16 cellular contexts compared by ENCODE assay signal in genomic region chr13:26047040-26047439, GRCh38. TPM values are rescaled to one million over a fixed set of nuclear protein-coding genes. Genes with fewer than 3 reads are reported as not detected.
A peak's percentile ranks its signal among the peaks of the same experiment; 100 is the strongest.
DNase-seq lines count a peak whose midpoint lies in the region; ATAC-seq and TF ChIP-seq lines count a peak whose summit lies in the region.
"Had no signal": no experiment of that assay in that cellular context is flagged by ENCODE, and none has a peak within 500 bp of the region (broad histone marks: within the 10 kb centered on the region; RNA-seq: fewer than 3 reads in every experiment).

No MANE protein-coding gene starts in this region.

- H3K4me3 ChIP-seq in DND-41 (ENCODE audit: low read depth in 1 of 2, low read length in 2 of 2) (no peak overlapping the region), mesenchymal stem cell (ENCODE audit: insufficient read depth in 1 of 2, low read depth in 1 of 2, low read length in 2 of 2) (no peak overlapping the region)
- H3K4me3 ChIP-seq: BLaER1, GM23248 had no signal

- no peak for TF ChIP-seq CTCF in DND-41 (IDR thresholded peaks at IDR 0.05; ENCODE audit: borderline replicate concordance, extremely low read depth, low read length, poor library complexity, severe bottlenecking)
- no peak for TF ChIP-seq CTCF in chondrocyte (IDR thresholded peaks at IDR 0.05)
- TF ChIP-seq CTCF in osteocyte (IDR thresholded peaks at IDR 0.05) = no peak

- ATAC-seq in DND-41 (ENCODE audit: insufficient read depth, low read depth) = no peak

- DNase-seq in DND-41 = no peak
- DNase-seq in chondrocyte (ENCODE audit: low spot score) = no peak
- DNase-seq in mesenchymal stem cell = no peak
- no peak for DNase-seq in osteocyte (ENCODE audit: extremely low spot score, unreplicated experiment)
- DNase-seq in SK-N-DZ (ENCODE audit: low spot score) = no peak
- no peak for DNase-seq in H4 (ENCODE audit: low spot score)
- no peak for DNase-seq in NCI-H146 treated with DMSO at 0.1 percent for 48 hours (lab: John Stamatoyannopoulos, UW; ENCODE audit: unreplicated experiment)
- DNase-seq: AML-193; CD8-positive, alpha-beta memory T cell; DMS53; GM23248; H7 had no signal

- no peak overlapping the region for H3K14ac ChIP-seq in mesenchymal stem cell (ENCODE audit: low read length in 2 of 2)

- H3K27me3 ChIP-seq in DND-41 (ENCODE audit: insufficient read depth, low read length, poor library complexity) (no peaks in the 10 kb centered on the region), mesenchymal stem cell (ENCODE audit: control insufficient read depth in 1 of 2, insufficient read depth in 1 of 2, low read length in 2 of 2) (peaks cover 0 to 67% of the 10 kb centered on the region in 2 experiments)

- no peaks in the 10 kb centered on the region for H3K9me3 ChIP-seq in DND-41 (ENCODE audit: insufficient read depth, low read length, severe bottlenecking)
- H3K9me3 ChIP-seq in mesenchymal stem cell (ENCODE audit: control insufficient read depth, low read length) = no peaks in the 10 kb centered on the region

- peaks cover 45% of the 10 kb centered on the region for H3K4me1 Mint-ChIP-seq in chondrocyte (ENCODE audit: low read depth)
- peaks cover 39% of the 10 kb centered on the region for H3K4me1 Mint-ChIP-seq in osteocyte (ENCODE audit: unreplicated experiment)

- H3K4ac ChIP-seq in mesenchymal stem cell (ENCODE audit: low read depth in 1 of 2, low read length in 2 of 2) = no peak overlapping the region

- H3K36me3 Mint-ChIP-seq in chondrocyte (ENCODE audit: low read depth) (peaks cover 13% of the 10 kb centered on the region), osteocyte (ENCODE audit: unreplicated experiment) (peaks cover 35% of the 10 kb centered on the region)
- H3K36me3 Mint-ChIP-seq: CD8-positive, alpha-beta memory T cell; IgD-negative memory B cell had no signal

- no peak overlapping the region for H2BK12ac ChIP-seq in mesenchymal stem cell (ENCODE audit: low read length in 2 of 2)

- H2BK120ac ChIP-seq in mesenchymal stem cell (ENCODE audit: low read depth, low read length) = no peak overlapping the region

- H3K79me2 ChIP-seq in DND-41 (ENCODE audit: insufficient read depth, low read length) = peaks cover 55% of the 10 kb centered on the region

- peaks cover 77% of the 10 kb centered on the region for H3K4me1 ChIP-seq in DND-41 (ENCODE audit: insufficient read depth, low read length)
- peaks cover 19% of the 10 kb centered on the region for H3K4me1 ChIP-seq in mesenchymal stem cell (ENCODE audit: control insufficient read depth, insufficient read depth, low read depth, low read length)

- H3K27ac ChIP-seq in DND-41 (ENCODE audit: low read length) (no peak overlapping the region), mesenchymal stem cell (ENCODE audit: low read length, poor library complexity, severe bottlenecking) (no peak overlapping the region)
- H3K27ac ChIP-seq: 22Rv1, BLaER1, GM23248 had no signal

- peaks cover 2% of the 10 kb centered on the region for H3K79me1 ChIP-seq in mesenchymal stem cell (replicated peaks; ENCODE audit: low read length, poor library complexity, severe bottlenecking)

- H3K4me3 Mint-ChIP-seq in chondrocyte (ENCODE audit: unreplicated experiment) (peak overlapping the region; percentile 62), osteocyte (ENCODE audit: unreplicated experiment) (peak overlapping the region; percentile 94)
- H3K4me3 Mint-ChIP-seq: CD8-positive, alpha-beta memory T cell; IgD-negative memory B cell had no signal

- H3K9ac ChIP-seq in DND-41 (ENCODE audit: low read depth, low read length) = no peak overlapping the region
- H3K9ac ChIP-seq in mesenchymal stem cell (ENCODE audit: low read length) = no peak overlapping the region
- H3K9ac ChIP-seq: BLaER1, GM23248 had no signal

- H3K36me3 ChIP-seq in DND-41 (ENCODE audit: insufficient read depth, low read length) (peaks cover 31% of the 10 kb centered on the region), mesenchymal stem cell (ENCODE audit: control insufficient read depth in 1 of 2, insufficient read depth in 2 of 2, low read depth in 1 of 2, low read length in 2 of 2) (peaks cover 0 to 28% of the 10 kb centered on the region in 2 experiments)

- H2BK15ac ChIP-seq in mesenchymal stem cell (ENCODE audit: low read depth, poor library complexity, severe bottlenecking) = no peak overlapping the region

- no peaks in the 10 kb centered on the region for H3K9me3 Mint-ChIP-seq in chondrocyte (ENCODE audit: low read depth)
- no peaks in the 10 kb centered on the region for H3K9me3 Mint-ChIP-seq in osteocyte (ENCODE audit: unreplicated experiment)
- H3K9me3 Mint-ChIP-seq: CD8-positive, alpha-beta memory T cell had no signal

- no peak overlapping the region for H4K8ac ChIP-seq in mesenchymal stem cell (ENCODE audit: low read length)

- H3K4me2 ChIP-seq in DND-41 (ENCODE audit: insufficient read depth, low read length) (peak overlapping the region; percentile 90; the same call in 1 of the 2 replicates), mesenchymal stem cell (ENCODE audit: low read length, poor library complexity, severe bottlenecking) (peak overlapping the region; percentile 82)

- 0 out of 2 replicates have a peak, but pooled peaks cover 11% of the 10 kb centered on the region for H4K20me1 ChIP-seq in DND-41 (ENCODE audit: insufficient read depth, low read length)

- H3K27ac Mint-ChIP-seq in chondrocyte (ENCODE audit: unreplicated experiment) = no peak overlapping the region
- no peak overlapping the region for H3K27ac Mint-ChIP-seq in osteocyte (ENCODE audit: unreplicated experiment)
- H3K27ac Mint-ChIP-seq: CD8-positive, alpha-beta memory T cell; IgD-negative memory B cell had no signal

- H3K27me3 Mint-ChIP-seq in chondrocyte (ENCODE audit: low read depth) (no peaks in the 10 kb centered on the region), osteocyte (ENCODE audit: unreplicated experiment) (no peaks in the 10 kb centered on the region)

- no peak overlapping the region for H2AK5ac ChIP-seq in mesenchymal stem cell (ENCODE audit: low read length, severe bottlenecking)

- no peak overlapping the region for H3K18ac ChIP-seq in mesenchymal stem cell (ENCODE audit: low read depth in 1 of 2, low read length in 2 of 2)

- no peak overlapping the region for H4K91ac ChIP-seq in mesenchymal stem cell (ENCODE audit: low read length)

- 88% methylated on average over 4 of the region's 4 CpGs for WGBS in mesenchymal stem cell

- H3K23ac ChIP-seq in mesenchymal stem cell (ENCODE audit: low read length in 2 of 2) = no peak overlapping the region

- H2BK5ac ChIP-seq in mesenchymal stem cell (ENCODE audit: low read depth, low read length, poor library complexity, severe bottlenecking) = no peak overlapping the region

- H2AFZ ChIP-seq in DND-41 (ENCODE audit: low read depth, low read length) (no peak overlapping the region), mesenchymal stem cell (ENCODE audit: low read depth, low read length) (no peak overlapping the region)
- H2AFZ ChIP-seq: GM23248 had no signal

RNA-seq across cellular contexts. Expression of gene SHISA2, which starts 4.8 kb away (rescaled TPM):
- 59.5 to 115 TPM (median 113 TPM) in 3 replicates for total RNA-seq in chondrocyte
- polyA plus RNA-seq in mesenchymal stem cell (2013, experiment 1 of 2) = 0.98 TPM
- 1.1 TPM for polyA plus RNA-seq in mesenchymal stem cell (2013, experiment 2 of 2)
- 128 TPM in 2 replicates for total RNA-seq in osteocyte
- 6.9 and 11.4 TPM in 2 replicates for polyA plus RNA-seq in SK-N-DZ (2014; cell fraction: cytosol; rRNA removed)
- polyA plus RNA-seq in SK-N-DZ (2014; cell fraction: nucleus; rRNA removed) = 4.1 and 6.1 TPM in 2 replicates
- not detected in 2 replicates for total RNA-seq in H4 (2014; rRNA removed; shearing (Covaris generic))
- total RNA-seq: HT-29 had no signal
- polyA plus RNA-seq: CD8-positive, alpha-beta memory T cell; IgD-negative memory B cell had no signal

Comparison
In these comparisons a context has a peak if more than half of its experiments do, and no peak if none do; other contexts are left out.
1. RNA of gene SHISA2, which starts 4.8 kb away (total RNA-seq): 128 TPM in osteocyte and 59.5 to 115 TPM in chondrocyte; not detected in H4; every median in the first group is over 10 times any median in the second.